ENCODE assay signal across 16 cellular contexts in the genomic region with DNA sequence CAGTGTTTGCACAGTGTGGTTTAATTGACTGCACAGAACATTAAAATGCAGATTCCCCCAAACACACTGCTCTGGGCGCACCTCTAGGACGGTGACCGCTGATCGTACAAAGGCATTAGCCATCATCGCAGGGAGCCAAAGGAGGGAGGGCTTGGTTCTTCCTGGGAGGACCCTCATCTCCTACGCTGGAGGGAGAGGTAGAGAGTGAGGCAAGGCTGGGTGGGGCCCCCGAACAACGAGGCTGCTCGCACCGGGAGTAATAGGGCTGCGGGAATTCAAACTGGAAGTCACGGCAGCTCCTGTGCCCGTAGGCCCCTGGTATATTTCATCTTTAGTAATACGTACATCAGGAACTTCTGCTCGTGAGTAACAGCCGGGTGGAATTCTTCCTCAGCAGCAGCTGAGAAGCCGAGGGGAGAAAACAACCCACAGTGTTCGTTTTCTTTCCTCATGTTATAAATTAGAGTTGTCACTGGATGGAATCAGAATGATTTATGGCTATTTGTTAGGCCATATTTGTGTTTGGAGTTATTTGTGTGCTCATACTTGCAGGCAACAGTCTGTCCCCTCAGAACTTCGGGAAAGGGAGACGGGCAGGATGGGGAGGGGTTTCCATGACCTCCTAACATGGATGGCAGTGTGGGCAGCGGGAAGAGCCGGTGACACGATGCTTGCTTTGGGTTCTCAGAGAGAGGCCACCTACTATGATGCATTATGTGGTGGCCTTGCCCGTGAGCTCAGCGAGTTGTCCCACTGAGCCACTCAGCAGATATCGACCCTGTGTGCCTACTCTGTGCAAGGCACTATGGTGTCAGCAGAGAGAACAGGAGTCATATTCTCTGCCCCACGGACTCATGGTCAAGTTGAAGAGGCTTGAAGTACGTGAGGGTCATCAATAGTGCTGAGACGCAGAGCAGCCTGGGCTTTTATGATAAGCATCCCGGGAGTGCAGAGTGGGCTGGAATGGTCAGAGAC.
DNase-seq lines count a peak whose midpoint lies in the region; ATAC-seq and TF ChIP-seq lines count a peak whose summit lies in the region.
"Had no signal": no experiment of that assay in that cellular context is flagged by ENCODE, and none has a peak within 500 bp of the region (broad histone marks: within the 10 kb centered on the region; RNA-seq: fewer than 3 reads in every experiment).

No MANE protein-coding gene starts in this region.

- TF ChIP-seq POLR2A in esophagus muscularis mucosa (IDR thresholded peaks at IDR 0.05; ENCODE audit: low read depth) (no peak), lower leg skin (IDR thresholded peaks at IDR 0.05) (no peak)

- H3K27me3 ChIP-seq in esophagus muscularis mucosa: no peaks in the 10 kb centered on the region
- H3K27me3 ChIP-seq: BLaER1 had no signal

- no peak for ATAC-seq in sciatic nerve
- ATAC-seq in mucosa of descending colon: no peak
- ATAC-seq: GM23338 had no signal

- H3K27ac ChIP-seq in esophagus muscularis mucosa (replicated peaks in 1 of 4): no peak overlapping the region
- H3K27ac ChIP-seq: BLaER1 had no signal

- POLR2A ChIA-PET in HEK293T (lab: Yijun Ruan, JAX): no interaction called here

- H3K27ac Mint-ChIP-seq in osteocyte (ENCODE audit: unreplicated experiment): no peak overlapping the region
- H3K27ac Mint-ChIP-seq: CD8-positive, alpha-beta memory T cell; GM23338 had no signal

- H3K36me3 ChIP-seq in esophagus muscularis mucosa: no peaks in the 10 kb centered on the region
- no peaks in the 10 kb centered on the region for H3K36me3 ChIP-seq in mucosa of descending colon (ENCODE audit: low read depth)
- H3K36me3 ChIP-seq: BLaER1 had no signal

- H3K4me1 Mint-ChIP-seq in osteocyte (ENCODE audit: unreplicated experiment): peaks cover 3% of the 10 kb centered on the region
- H3K4me1 Mint-ChIP-seq: CD8-positive, alpha-beta memory T cell; GM23338 had no signal

- no peak for TF ChIP-seq EP300 in esophagus muscularis mucosa (IDR thresholded peaks at IDR 0.05)

- DNase-seq in HEK293T (ENCODE audit: extremely low spot score) (no peak), esophagus muscularis mucosa (ENCODE audit: extremely low spot score) (peak; percentile 86), lower leg skin (ENCODE audit: low spot score in 2 of 2) (peak; percentile 6 to 50), osteocyte (ENCODE audit: extremely low spot score, unreplicated experiment) (peak; percentile 73), sciatic nerve (ENCODE audit: low spot score) (no peak), mucosa of descending colon (no peak), HuH-7.5 (ENCODE audit: low spot score) (no peak)
- DNase-seq: 8988T; AML-193; Caco-2; CD8-positive, alpha-beta memory T cell; DND-41; GDM1; H9 had no signal

- WGBS in esophagus muscularis mucosa: 84% methylated on average over 24 of the region's 30 CpGs
- WGBS in lower leg skin, 2 donors: 76% methylated on average over 30 of the region's 30 CpGs

- CTCF ChIA-PET in HEK293T (lab: Yijun Ruan, JAX): no interaction called here

- H3K36me3 Mint-ChIP-seq in osteocyte (ENCODE audit: unreplicated experiment): no peaks in the 10 kb centered on the region
- H3K36me3 Mint-ChIP-seq: CD8-positive, alpha-beta memory T cell had no signal

- H3K9me3 ChIP-seq in esophagus muscularis mucosa (no peaks in the 10 kb centered on the region), mucosa of descending colon (no peaks in the 10 kb centered on the region)
- H3K9me3 ChIP-seq: BLaER1, Caco-2 had no signal

- no peak for TF ChIP-seq CTCF in esophagus muscularis mucosa (IDR thresholded peaks at IDR 0.05)
- no peak for TF ChIP-seq CTCF in lower leg skin (IDR thresholded peaks at IDR 0.05)
- TF ChIP-seq CTCF in osteocyte (IDR thresholded peaks at IDR 0.05): no peak
- TF ChIP-seq CTCF in mucosa of descending colon (IDR thresholded peaks at IDR 0.05): no peak

- H3K9me3 Mint-ChIP-seq in osteocyte (ENCODE audit: unreplicated experiment): no peaks in the 10 kb centered on the region
- H3K9me3 Mint-ChIP-seq: GM23338, H9 had no signal

- no peak overlapping the region for H3K4me3 ChIP-seq in esophagus muscularis mucosa
- no peak overlapping the region for H3K4me3 ChIP-seq in lower leg skin (ENCODE audit: low read depth, poor library complexity, severe bottlenecking)
- H3K4me3 ChIP-seq in mucosa of descending colon: no peak overlapping the region
- H3K4me3 ChIP-seq: BLaER1, GM23338 had no signal

- no peak overlapping the region for H3K4me3 Mint-ChIP-seq in osteocyte (ENCODE audit: unreplicated experiment)
- H3K4me3 Mint-ChIP-seq: CD8-positive, alpha-beta memory T cell; GM23338; H9 had no signal

- H3K4me1 ChIP-seq in esophagus muscularis mucosa (no peaks in the 10 kb centered on the region), mucosa of descending colon (ENCODE audit: low read depth) (no peaks in the 10 kb centered on the region)
- H3K4me1 ChIP-seq: BLaER1, Caco-2 had no signal

- H3K27me3 Mint-ChIP-seq in osteocyte (ENCODE audit: unreplicated experiment): peaks cover 2% of the 10 kb centered on the region

- intact Hi-C loops in esophagus muscularis mucosa (cut with DNase I): no loop called here
- intact Hi-C loops in lower leg skin (cut with DNase I; ENCODE audit: low total_unique reads): no loop called here
- intact Hi-C loops in sciatic nerve (cut with DNase I): no loop called here
- intact Hi-C loops in mucosa of descending colon (cut with DNase I, micrococcal nuclease): no loop called here

TF ChIP-seq in HEK293T, 16 proteins besides CTCF, POLR2A, EP300 and RAD21:
- TF ChIP-seq, protein P1, sequence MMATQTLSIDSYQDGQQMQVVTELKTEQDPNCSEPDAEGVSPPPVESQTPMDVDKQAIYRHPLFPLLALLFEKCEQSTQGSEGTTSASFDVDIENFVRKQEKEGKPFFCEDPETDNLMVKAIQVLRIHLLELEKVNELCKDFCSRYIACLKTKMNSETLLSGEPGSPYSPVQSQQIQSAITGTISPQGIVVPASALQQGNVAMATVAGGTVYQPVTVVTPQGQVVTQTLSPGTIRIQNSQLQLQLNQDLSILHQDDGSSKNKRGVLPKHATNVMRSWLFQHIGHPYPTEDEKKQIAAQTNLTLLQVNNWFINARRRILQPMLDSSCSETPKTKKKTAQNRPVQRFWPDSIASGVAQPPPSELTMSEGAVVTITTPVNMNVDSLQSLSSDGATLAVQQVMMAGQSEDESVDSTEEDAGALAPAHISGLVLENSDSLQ (IDR thresholded peaks at IDR 0.05): peak; percentile 89
- TF ChIP-seq CTBP1 (IDR thresholded peaks at IDR 0.05; ENCODE audit: borderline replicate concordance): no peak
TF ChIP-seq in HEK293T: peak in this region for 1.

Comparison
In these comparisons a context has a peak if more than half of its experiments do, and no peak if none do; other contexts are left out.
1. DNase-seq: peak in esophagus muscularis mucosa (single experiment), lower leg skin (2 of 2) and osteocyte (single experiment); none in HEK293T (single experiment), sciatic nerve (single experiment), mucosa of descending colon (0 of 3) and HuH-7.5 (single experiment).